Comparison of ENCODE assay signal across 33 cellular contexts in genomic region chr16:1107141-1107540, GRCh38. TPM values are rescaled to one million over a fixed set of nuclear protein-coding genes. Genes with fewer than 3 reads are reported as not detected.
"Had no signal": no experiment of that assay in that cellular context is flagged by ENCODE, and none has a peak within 500 bp of the region (broad histone marks: within the 10 kb centered on the region; RNA-seq: fewer than 3 reads in every experiment).

No MANE protein-coding gene starts in this region.

- H3K27ac ChIP-seq: stomach, suprapubic skin, testis, thoracic aorta, thyroid gland, tibial artery, tibial nerve, transverse colon, upper lobe of left lung, upper lobe of right lung, uterus, vagina had no signal

- ATAC-seq: stimulated activated effector memory CD8-positive, alpha-beta T cell treated with anti-CD3 and anti-CD28 coated beads, Interleukin-12 subunit alpha, Interleukin-12 subunit beta, amount 100 ng/mL, for 72 hours; stimulated activated memory B cell treated with anti-CD40 and anti-IgM and Interleukin-4, amounts not matched to agents 10 μg/mL and 1 μg/mL and 100 μg/mL, for 72 hours; stimulated activated naive B cell treated with anti-CD40 and anti-IgM and Interleukin-4, amounts not matched to agents 10 μg/mL and 1 μg/mL and 100 μg/mL, for 72 hours; stimulated activated naive CD8-positive, alpha-beta T cell treated with anti-CD3 and anti-CD28 coated beads, Interleukin-15, amount 100 ng/mL, for 72 hours; stimulated activated naive CD8-positive, alpha-beta T cell treated with anti-CD3 and anti-CD28 coated beads, Interleukin-15, Interleukin-2, amounts not matched to agents 100 U/mL and 50 U/mL, for 24 hours; upper lobe of right lung had no signal

- H3K36me3 ChIP-seq: stomach, suprapubic skin, thoracic aorta, thyroid gland, tibial artery, tibial nerve, transverse colon, upper lobe of left lung, upper lobe of right lung, uterus, vagina had no signal

- H3K36me3 Mint-ChIP-seq: stimulated activated effector memory CD8-positive, alpha-beta T cell treated with anti-CD3 and anti-CD28 coated beads, Interleukin-12 subunit alpha, Interleukin-12 subunit beta, amount 100 ng/mL, for 72 hours; stimulated activated memory B cell treated with anti-CD40 and anti-IgM and Interleukin-4, amounts not matched to agents 10 μg/mL and 1 μg/mL and 100 μg/mL, for 72 hours; stimulated activated naive B cell treated with anti-CD40 and anti-IgM and Interleukin-4, amounts not matched to agents 10 μg/mL and 1 μg/mL and 100 μg/mL, for 72 hours; type B pancreatic cell had no signal

- H3K4me3 Mint-ChIP-seq: stimulated activated effector memory CD8-positive, alpha-beta T cell treated with anti-CD3 and anti-CD28 coated beads, Interleukin-12 subunit alpha, Interleukin-12 subunit beta, amount 100 ng/mL, for 72 hours; stimulated activated memory B cell treated with anti-CD40 and anti-IgM and Interleukin-4, amounts not matched to agents 10 μg/mL and 1 μg/mL and 100 μg/mL, for 72 hours; stimulated activated naive B cell treated with anti-CD40 and anti-IgM and Interleukin-4, amounts not matched to agents 10 μg/mL and 1 μg/mL and 100 μg/mL, for 72 hours; stimulated activated naive CD8-positive, alpha-beta T cell treated with anti-CD3 and anti-CD28 coated beads, Interleukin-15, amount 100 ng/mL, for 72 hours; stimulated activated naive CD8-positive, alpha-beta T cell treated with anti-CD3 and anti-CD28 coated beads, Interleukin-15, Interleukin-2, amounts not matched to agents 100 ng/mL and 50 ng/mL, for 24 hours; type B pancreatic cell had no signal

- H3K4me1 Mint-ChIP-seq: stimulated activated effector memory CD8-positive, alpha-beta T cell treated with anti-CD3 and anti-CD28 coated beads, Interleukin-12 subunit alpha, Interleukin-12 subunit beta, amount 100 ng/mL, for 72 hours; stimulated activated memory B cell treated with anti-CD40 and anti-IgM and Interleukin-4, amounts not matched to agents 10 μg/mL and 1 μg/mL and 100 μg/mL, for 72 hours; stimulated activated naive CD8-positive, alpha-beta T cell treated with anti-CD3 and anti-CD28 coated beads, Interleukin-15, amount 100 ng/mL, for 72 hours had no signal

- H3K4me3 ChIP-seq: stomach, suprapubic skin, testis, thoracic aorta, thyroid gland, tibial artery, tibial nerve, transverse colon, upper lobe of left lung, upper lobe of right lung, uterus, vagina had no signal

- H3K9me3 Mint-ChIP-seq: stimulated activated effector memory CD8-positive, alpha-beta T cell treated with anti-CD3 and anti-CD28 coated beads, Interleukin-12 subunit alpha, Interleukin-12 subunit beta, amount 100 ng/mL, for 72 hours; stimulated activated naive CD8-positive, alpha-beta T cell treated with anti-CD3 and anti-CD28 coated beads, Interleukin-15, amount 100 ng/mL, for 72 hours; stimulated activated naive CD8-positive, alpha-beta T cell treated with anti-CD3 and anti-CD28 coated beads, Interleukin-15, Interleukin-2, amounts not matched to agents 100 ng/mL and 50 ng/mL, for 24 hours; type B pancreatic cell had no signal

- H3K27me3 ChIP-seq: testis, thyroid gland, vagina had no signal

- DNase-seq: stimulated activated CD4-positive, alpha-beta T cell treated with anti-CD3 and anti-CD28 coated beads, Interleukin-2, amount 100 ng/mL, for 48 hours; stimulated activated CD4-positive, alpha-beta T cell treated with anti-CD3 and anti-CD28 coated beads, Interleukin-4, amount 100 ng/mL, for 1 hour; stimulated activated CD4-positive, alpha-beta T cell treated with anti-CD3 and anti-CD28 coated beads, Interleukin-4, amount 100 ng/mL, for 24 hours; stimulated activated CD4-positive, alpha-beta T cell treated with anti-CD3 and anti-CD28 coated beads, Interleukin-4, amount 100 ng/mL, for 4 hours; stimulated activated CD8-positive, alpha-beta memory T cell treated with anti-CD3 and anti-CD28 coated beads, Interleukin-4, amount 100 ng/mL, for 48 hours; stimulated activated naive B cell treated with anti-CD40 and anti-IgM and Interleukin-4, amounts not matched to agents 10 μg/mL and 1 μg/mL and 100 μg/mL, for 72 hours; stimulated activated naive CD4-positive, alpha-beta T cell; stimulated activated naive CD4-positive, alpha-beta T cell treated with Interleukin-2 at 50 U/mL for 16 hours; stimulated activated naive CD8-positive, alpha-beta T cell treated with anti-CD3 and anti-CD28 coated beads, Interleukin-15, amount 100 ng/mL, for 72 hours; stimulated activated naive CD8-positive, alpha-beta T cell treated with anti-CD3 and anti-CD28 coated beads, Interleukin-15, Interleukin-2, amounts not matched to agents 100 U/mL and 50 U/mL, for 24 hours; stomach; substantia nigra; testis; thyroid gland; tibial artery; transverse colon; trophoblast cell; upper lobe of left lung; upper lobe of right lung; uterus had no signal

- H3K9me3 ChIP-seq: stomach, suprapubic skin, testis, thoracic aorta, thyroid gland, tibial artery, tibial nerve, transverse colon, upper lobe of left lung, upper lobe of right lung, uterus, vagina had no signal

- H3K27ac Mint-ChIP-seq: stimulated activated effector memory CD8-positive, alpha-beta T cell treated with anti-CD3 and anti-CD28 coated beads, Interleukin-12 subunit alpha, Interleukin-12 subunit beta, amount 100 ng/mL, for 72 hours; stimulated activated memory B cell treated with anti-CD40 and anti-IgM and Interleukin-4, amounts not matched to agents 10 μg/mL and 1 μg/mL and 100 μg/mL, for 72 hours; stimulated activated naive B cell treated with anti-CD40 and anti-IgM and Interleukin-4, amounts not matched to agents 10 μg/mL and 1 μg/mL and 100 μg/mL, for 72 hours; stimulated activated naive CD8-positive, alpha-beta T cell treated with anti-CD3 and anti-CD28 coated beads, Interleukin-15, amount 100 ng/mL, for 72 hours; stimulated activated naive CD8-positive, alpha-beta T cell treated with anti-CD3 and anti-CD28 coated beads, Interleukin-15, Interleukin-2, amounts not matched to agents 100 ng/mL and 50 ng/mL, for 24 hours; type B pancreatic cell had no signal

RNA-seq across cellular contexts. Expression of gene C1QTNF8, which starts 11.1 kb away (rescaled TPM):
- total RNA-seq: stomach, subcutaneous adipose tissue, suprapubic skin, thyroid gland, tibial nerve, transverse colon, upper lobe of right lung, ureter, urinary bladder, uterus, vagina had no signal
- polyA plus RNA-seq: stomach, urinary bladder had no signal

RNA-seq across cellular contexts. Expression of gene SSTR5, which starts 34.6 kb away (rescaled TPM):
- total RNA-seq: stomach, subcutaneous adipose tissue, temporal lobe, thyroid gland, tibial nerve, transverse colon, upper lobe of left lung, upper lobe of right lung, uterus had no signal
- polyA plus RNA-seq: thymus had no signal
